27 cellular contexts compared by ENCODE assay signal in genomic region chr6:22904413-22904812, GRCh38.
DNase-seq lines count a peak whose midpoint lies in the region; ATAC-seq, FAIRE-seq and TF ChIP-seq lines count a peak whose summit lies in the region.
"Had no signal": no experiment of that assay in that cellular context is flagged by ENCODE, and none has a peak within 500 bp of the region (broad histone marks: within the 10 kb centered on the region; RNA-seq: fewer than 3 reads in every experiment).

No MANE protein-coding gene starts in this region.

- ATAC-seq in IMR-90 (ENCODE audit: low read depth) (0 out of 2 replicates have a peak, but pooled peaks have one; percentile 42), heart right ventricle (no peak)
- no peak for ATAC-seq in naive thymus-derived CD8-positive, alpha-beta T cell
- ATAC-seq: natural killer cell; stimulated activated naive B cell treated with anti-CD40 and anti-IgM and Interleukin-4, amounts not matched to agents 10 μg/mL and 1 μg/mL and 100 μg/mL, for 72 hours had no signal

- WGBS in IMR-90 (ENCODE audit: extremely low coverage in 2 of 2, insufficient read length in 1 of 2), 2 experiments, result no CpG with 5 or more reads among the region's 5 CpGs
- WGBS in heart right ventricle, 2 donors, result 74 to 75% methylated on average over 5 of the region's 5 CpGs

- H3K27me3 Mint-ChIP-seq in naive thymus-derived CD8-positive, alpha-beta T cell, result peaks cover 0 to 4% (median 0%) of the 10 kb centered on the region in 5 donors
- H3K27me3 Mint-ChIP-seq: activated B cell treated with CpG ODN at 0.5 μM for 24 hours; activated CD4-positive, alpha-beta memory T cell treated with anti-CD3 and anti-CD28 coated beads, Interleukin-2, amount 10 ng/mL, durations not matched to agents 7 days and 5 days; dendritic cell treated with granulocyte-macrophage colony-stimulating factor and Interleukin-4, amounts not matched to agents 40 ng/mL and 50 ng/mL, for 4 days; stimulated activated naive B cell treated with anti-CD40 and anti-IgM and Interleukin-4, amounts not matched to agents 10 μg/mL and 1 μg/mL and 100 μg/mL, for 72 hours had no signal

- H3K36me3 ChIP-seq in A673 (ENCODE audit: insufficient read depth, low read length, poor library complexity, severe bottlenecking) (no peaks in the 10 kb centered on the region), IMR-90 (ENCODE audit: control insufficient read depth, insufficient read depth, low read length) (no peaks in the 10 kb centered on the region), endothelial cell of umbilical vein (ENCODE audit: control insufficient read depth in 2 of 2, extremely low read depth in 1 of 2, insufficient read depth in 2 of 2, low read length in 2 of 2) (no peaks in the 10 kb centered on the region), heart right ventricle (no peaks in the 10 kb centered on the region)
- H3K36me3 ChIP-seq: thoracic aorta had no signal

- H3K18ac ChIP-seq in IMR-90 (ENCODE audit: low read depth, low read length), result no peak overlapping the region

- H3K4me3 ChIP-seq in A673 (ENCODE audit: low read depth, low read length, poor library complexity, severe bottlenecking) (no peak overlapping the region), IMR-90 (ENCODE audit: insufficient read depth, low read depth, low read length) (no peak overlapping the region), endothelial cell of umbilical vein (replicated peaks in 1 of 3; ENCODE audit: insufficient read depth in 1 of 3, low read depth in 1 of 3, low read length in 3 of 3) (no peak overlapping the region), heart right ventricle (no peak overlapping the region)
- H3K4me3 ChIP-seq: GM23248, SK-N-MC, thoracic aorta had no signal

- TF ChIP-seq CTCF in A673 (conservative IDR thresholded peaks at IDR 0.05; ENCODE audit: low read depth, low read length) (no peak), IMR-90 (conservative IDR thresholded peaks at IDR 0.05; ENCODE audit: low read depth, low read length) (no peak), endothelial cell of umbilical vein (IDR thresholded peaks at IDR 0.05; ENCODE audit: extremely low read depth in 1 of 2, insufficient read depth in 1 of 2, low read depth in 1 of 2, low read length in 2 of 2) (no peak), heart right ventricle (IDR thresholded peaks at IDR 0.05) (no peak)

- H4K8ac ChIP-seq in IMR-90 (ENCODE audit: low read depth in 2 of 2, low read length in 2 of 2), result no peak overlapping the region

- no peak overlapping the region for H2BK20ac ChIP-seq in IMR-90 (ENCODE audit: low read depth, low read length)

- H3K27ac Mint-ChIP-seq in naive thymus-derived CD8-positive, alpha-beta T cell, result no peak overlapping the region
- H3K27ac Mint-ChIP-seq: activated B cell treated with CpG ODN at 0.5 μM for 24 hours; activated CD4-positive, alpha-beta memory T cell treated with anti-CD3 and anti-CD28 coated beads, Interleukin-2, amount 10 ng/mL, durations not matched to agents 7 days and 5 days; dendritic cell treated with granulocyte-macrophage colony-stimulating factor and Interleukin-4, amounts not matched to agents 40 ng/mL and 50 ng/mL, for 4 days; natural killer cell; stimulated activated naive B cell treated with anti-CD40 and anti-IgM and Interleukin-4, amounts not matched to agents 10 μg/mL and 1 μg/mL and 100 μg/mL, for 72 hours had no signal

- H3K9me1 ChIP-seq in IMR-90 (ENCODE audit: insufficient read depth, low read length) (peaks cover 3% of the 10 kb centered on the region; the same call in 1 of the 2 replicates), endothelial cell of umbilical vein (replicated peaks; ENCODE audit: control insufficient read depth, extremely low read depth, insufficient read depth, low read length) (no peaks in the 10 kb centered on the region)

- no peaks in the 10 kb centered on the region for H3K79me1 ChIP-seq in IMR-90 (ENCODE audit: low read depth in 1 of 2, low read length in 2 of 2)

- H3K23ac ChIP-seq in IMR-90 (ENCODE audit: low read depth, low read length), result no peak overlapping the region

- H3K27ac ChIP-seq in A673 (ENCODE audit: low read depth, low read length, poor library complexity, severe bottlenecking), result no peak overlapping the region
- H3K27ac ChIP-seq in IMR-90 (ENCODE audit: insufficient read depth, low read length), result no peak overlapping the region
- no peak overlapping the region for H3K27ac ChIP-seq in endothelial cell of umbilical vein (ENCODE audit: insufficient read depth, low read depth, low read length)
- H3K27ac ChIP-seq in heart right ventricle, result no peak overlapping the region
- H3K27ac ChIP-seq: C4-2B, GM23248, parathyroid adenoma, SK-N-MC, thoracic aorta had no signal

- no peak overlapping the region for H2BK15ac ChIP-seq in IMR-90 (ENCODE audit: low read depth, low read length)

- H2AFZ ChIP-seq in IMR-90 (replicated peaks; ENCODE audit: low read length, poor library complexity) (no peak overlapping the region), endothelial cell of umbilical vein (ENCODE audit: low read depth, low read length) (no peak overlapping the region)
- H2AFZ ChIP-seq: GM23248, parathyroid adenoma had no signal

- H3K27me3 ChIP-seq in A673 (replicated peaks; ENCODE audit: insufficient read depth, low read depth, low read length, poor library complexity) (peaks cover 8% of the 10 kb centered on the region), IMR-90 (ENCODE audit: control insufficient read depth, insufficient read depth, low read length) (no peaks in the 10 kb centered on the region), endothelial cell of umbilical vein (ENCODE audit: control insufficient read depth in 2 of 2, insufficient read depth in 2 of 2, low read length in 2 of 2) (no peaks in the 10 kb centered on the region), heart right ventricle (no peaks in the 10 kb centered on the region)

- H3K4ac ChIP-seq in IMR-90 (ENCODE audit: low read depth, low read length), result no peak overlapping the region

- H3K56ac ChIP-seq in IMR-90 (ENCODE audit: extremely low read depth, insufficient read depth, low read length), result no peak overlapping the region

- in situ Hi-C loops in IMR-90 (cut with MboI; ENCODE audit: low sequenced_read_pairs), result no loop called here

- no TSS peak for BruUV-seq in A673 (replicated peaks; lab: Mats Ljungman, UMichigan)
- BruUV-seq in IMR-90 (replicated peaks; lab: Mats Ljungman, UMichigan), result no TSS peak
- BruUV-seq in endothelial cell of umbilical vein (replicated peaks; lab: Mats Ljungman, UMichigan), result no TSS peak

- no peak overlapping the region for H4K5ac ChIP-seq in IMR-90 (ENCODE audit: low read depth, low read length)

- peaks cover 0 to 9% (median 1%) of the 10 kb centered on the region in 9 donors for H3K9me3 Mint-ChIP-seq in naive thymus-derived CD8-positive, alpha-beta T cell
- H3K9me3 Mint-ChIP-seq: dendritic cell treated with granulocyte-macrophage colony-stimulating factor and Interleukin-4, amounts not matched to agents 40 ng/mL and 50 ng/mL, for 4 days; stimulated activated naive B cell treated with anti-CD40 and anti-IgM and Interleukin-4, amounts not matched to agents 10 μg/mL and 1 μg/mL and 100 μg/mL, for 72 hours had no signal

- no peak overlapping the region for H3K4me3 Mint-ChIP-seq in naive thymus-derived CD8-positive, alpha-beta T cell
- H3K4me3 Mint-ChIP-seq: activated B cell treated with CpG ODN at 0.5 μM for 24 hours; activated CD4-positive, alpha-beta memory T cell treated with anti-CD3 and anti-CD28 coated beads, Interleukin-2, amount 10 ng/mL, durations not matched to agents 7 days and 5 days; dendritic cell treated with granulocyte-macrophage colony-stimulating factor and Interleukin-4, amounts not matched to agents 40 ng/mL and 50 ng/mL, for 4 days; natural killer cell; stimulated activated naive B cell treated with anti-CD40 and anti-IgM and Interleukin-4, amounts not matched to agents 10 μg/mL and 1 μg/mL and 100 μg/mL, for 72 hours had no signal

- H4K20me1 ChIP-seq in IMR-90 (ENCODE audit: insufficient read depth, low read length) (no peaks in the 10 kb centered on the region), endothelial cell of umbilical vein (replicated peaks; ENCODE audit: control insufficient read depth, extremely low read depth, insufficient read depth, low read length) (no peaks in the 10 kb centered on the region)

- H2BK5ac ChIP-seq in IMR-90 (ENCODE audit: low read depth, low read length, poor library complexity, severe bottlenecking), result peak overlapping the region; percentile 53

- H2BK120ac ChIP-seq in IMR-90 (ENCODE audit: low read depth, low read length), result peak overlapping the region; percentile 39; the same call in 1 of the 2 replicates

- H3K4me2 ChIP-seq in IMR-90 (ENCODE audit: low read depth, low read length), result no peak overlapping the region
- no peak overlapping the region for H3K4me2 ChIP-seq in endothelial cell of umbilical vein (ENCODE audit: insufficient read depth, low read length)

- H3K9me3 ChIP-seq in A673 (ENCODE audit: low read depth, low read length, poor library complexity, severe bottlenecking), result no peaks in the 10 kb centered on the region
- H3K9me3 ChIP-seq in IMR-90 (ENCODE audit: control insufficient read depth, insufficient read depth, low read length), result no peaks in the 10 kb centered on the region
- H3K9me3 ChIP-seq in endothelial cell of umbilical vein (replicated peaks; ENCODE audit: control insufficient read depth, insufficient read depth, low read length), result no peaks in the 10 kb centered on the region
- no peaks in the 10 kb centered on the region for H3K9me3 ChIP-seq in heart right ventricle
- H3K9me3 ChIP-seq: thoracic aorta had no signal

- H3K79me2 ChIP-seq in endothelial cell of umbilical vein (ENCODE audit: control insufficient read depth, insufficient read depth, low read length), result no peaks in the 10 kb centered on the region
- H3K79me2 ChIP-seq: parathyroid adenoma had no signal

- H3K9ac ChIP-seq in IMR-90 (ENCODE audit: low read depth, low read length) (no peak overlapping the region), endothelial cell of umbilical vein (replicated peaks; ENCODE audit: extremely low read depth, insufficient read depth, low read length) (no peak overlapping the region)
- H3K9ac ChIP-seq: GM23248, parathyroid adenoma had no signal

- POLR2A ChIA-PET in A673 (lab: Charles Lee; ENCODE audit: low non-redundant PET), result interaction anchor here (0.7 kb wide), 1 partner anchor 1375 kb away, joined by 3 read pairs; no protein-coding TSS in a partner anchor
- POLR2A ChIA-PET in IMR-90 (lab: Charles Lee; ENCODE audit: unreplicated experiment), result no interaction called here
- POLR2A ChIA-PET in endothelial cell of umbilical vein (lab: Charles Lee), result no interaction called here
- POLR2A ChIA-PET in naive thymus-derived CD8-positive, alpha-beta T cell (lab: Charles Lee), result no interaction called here

- intact Hi-C loops in A673 (cut with micrococcal nuclease; ENCODE audit: unreplicated experiment) (no loop called here), IMR-90 (cut with micrococcal nuclease) (no loop called here), endothelial cell of umbilical vein (cut with micrococcal nuclease) (no loop called here), heart right ventricle (cut with DNase I) (loop anchor here in 1 of 10 donors (10.0 kb wide), 1 partner anchor 1310 kb away; the partner anchor contains the start of gene SOX4)

- TF ChIP-seq POLR2A in IMR-90 (IDR thresholded peaks at IDR 0.05; ENCODE audit: low read depth, low read length), result no peak
- TF ChIP-seq POLR2A in endothelial cell of umbilical vein (IDR thresholded peaks at IDR 0.05; ENCODE audit: low read depth, low read length), result no peak

- no peaks in the 10 kb centered on the region for H3K36me3 Mint-ChIP-seq in naive thymus-derived CD8-positive, alpha-beta T cell
- H3K36me3 Mint-ChIP-seq: natural killer cell; stimulated activated naive B cell treated with anti-CD40 and anti-IgM and Interleukin-4, amounts not matched to agents 10 μg/mL and 1 μg/mL and 100 μg/mL, for 72 hours had no signal

- no peak for TF ChIP-seq RAD21 in IMR-90 (IDR thresholded peaks at IDR 0.05; ENCODE audit: low read length)

- no peak overlapping the region for H2AK9ac ChIP-seq in IMR-90 (replicated peaks; ENCODE audit: low read depth, low read length, poor library complexity)

- DNase-seq in A673 (ENCODE audit: low spot score) (peak; percentile 67), IMR-90 (peak; percentile 42), NCI-H345 treated with DMSO at 0.1 percent for 48 hours (lab: John Stamatoyannopoulos, UW; ENCODE audit: unreplicated experiment) (peak; percentile 31), endothelial cell of umbilical vein (ENCODE audit: low read depth, low spot score) (peak; percentile 46), NCI-H146 (lab: John Stamatoyannopoulos, UW) (no peak), heart right ventricle (no peak)
- no peak for DNase-seq in stimulated activated CD4-positive, alpha-beta T cell treated with anti-CD3 and anti-CD28 coated beads, Interleukin-12 subunit alpha, Interleukin-12 subunit beta, amount 100 ng/mL, for 4 hours
- no peak for DNase-seq in naive thymus-derived CD8-positive, alpha-beta T cell
- DNase-seq: activated B cell treated with CpG ODN at 0.5 μM for 24 hours; activated CD4-positive, alpha-beta memory T cell treated with anti-CD3 and anti-CD28 coated beads, Interleukin-2, amount 10 ng/mL, durations not matched to agents 7 days and 5 days; activated naive CD4-positive, alpha-beta T cell; activated T-cell treated with anti-CD3 and anti-CD28 coated beads, Interleukin-2, amount 50 U/mL, for 1 hour; GM23248; Karpas-422; kidney glomerular epithelial cell; mesenchymal stem cell; natural killer cell; NCI-H1092; stimulated activated CD4-positive, alpha-beta T cell treated with anti-CD3 and anti-CD28 coated beads, Interleukin-1b, Interleukin-23, amount 100 ng/mL, for 48 hours; stimulated activated naive B cell treated with anti-CD40 and anti-IgM and Interleukin-4, amounts not matched to agents 10 μg/mL and 1 μg/mL and 100 μg/mL, for 72 hours had no signal

- FAIRE-seq in endothelial cell of umbilical vein (lab: Jason Lieb, UNC), result peak; percentile 72
- FAIRE-seq: frontal cortex, G401.6 had no signal

- no peak overlapping the region for H4K91ac ChIP-seq in IMR-90 (ENCODE audit: insufficient read depth, low read depth, low read length)

- H3K4me1 Mint-ChIP-seq in naive thymus-derived CD8-positive, alpha-beta T cell, result no peaks in the 10 kb centered on the region
- H3K4me1 Mint-ChIP-seq: activated B cell treated with CpG ODN at 0.5 μM for 24 hours; activated CD4-positive, alpha-beta memory T cell treated with anti-CD3 and anti-CD28 coated beads, Interleukin-2, amount 10 ng/mL, durations not matched to agents 7 days and 5 days; natural killer cell had no signal

- dilution Hi-C loops in IMR-90 (cut with HindIII; ENCODE audit: low sequenced_read_pairs, unreplicated experiment), result no loop called here
- dilution Hi-C loops in endothelial cell of umbilical vein (cut with MboI; ENCODE audit: extremely low pct_ligation_motif_present, low sequenced_read_pairs), result no loop called here

- H3K14ac ChIP-seq in IMR-90 (replicated peaks; ENCODE audit: low read depth, low read length), result no peak overlapping the region

- H3K4me1 ChIP-seq in A673 (ENCODE audit: insufficient read depth, low read length, poor library complexity, severe bottlenecking), result no peaks in the 10 kb centered on the region
- no peaks in the 10 kb centered on the region for H3K4me1 ChIP-seq in IMR-90 (ENCODE audit: control insufficient read depth, insufficient read depth, low read length)
- no peaks in the 10 kb centered on the region for H3K4me1 ChIP-seq in endothelial cell of umbilical vein (ENCODE audit: control insufficient read depth, extremely low read depth, insufficient read depth, low read length)
- H3K4me1 ChIP-seq in heart right ventricle, result peaks cover 0 to 5% (median 0%) of the 10 kb centered on the region in 9 donors
- H3K4me1 ChIP-seq: parathyroid adenoma had no signal

- H2AK5ac ChIP-seq in IMR-90 (ENCODE audit: low read depth, low read length), result no peak overlapping the region

- CTCF ChIA-PET in A673 (lab: Charles Lee) (no interaction called here), IMR-90 (lab: Yijun Ruan, JAX) (interaction anchor here (1.9 kb wide), 1 partner anchor 12 kb away, joined by 7 read pairs; no protein-coding TSS in a partner anchor), endothelial cell of umbilical vein (lab: Charles Lee) (no interaction called here)

Comparison
In these comparisons a context has a peak if more than half of its experiments do, and no peak if none do; other contexts are left out.
1. DNase-seq: peak in A673 (single experiment), IMR-90 (single experiment), NCI-H345 treated with DMSO at 0.1 percent for 48 hours (single experiment) and endothelial cell of umbilical vein (single experiment); none in NCI-H146 (single experiment), stimulated activated CD4-positive, alpha-beta T cell treated with anti-CD3 and anti-CD28 coated beads, Interleukin-12 subunit alpha, Interleukin-12 subunit beta, amount 100 ng/mL, for 4 hours (single experiment), naive thymus-derived CD8-positive, alpha-beta T cell (0 of 10) and heart right ventricle (0 of 2).